13 cellular contexts compared by ENCODE assay signal in the genomic region with DNA sequence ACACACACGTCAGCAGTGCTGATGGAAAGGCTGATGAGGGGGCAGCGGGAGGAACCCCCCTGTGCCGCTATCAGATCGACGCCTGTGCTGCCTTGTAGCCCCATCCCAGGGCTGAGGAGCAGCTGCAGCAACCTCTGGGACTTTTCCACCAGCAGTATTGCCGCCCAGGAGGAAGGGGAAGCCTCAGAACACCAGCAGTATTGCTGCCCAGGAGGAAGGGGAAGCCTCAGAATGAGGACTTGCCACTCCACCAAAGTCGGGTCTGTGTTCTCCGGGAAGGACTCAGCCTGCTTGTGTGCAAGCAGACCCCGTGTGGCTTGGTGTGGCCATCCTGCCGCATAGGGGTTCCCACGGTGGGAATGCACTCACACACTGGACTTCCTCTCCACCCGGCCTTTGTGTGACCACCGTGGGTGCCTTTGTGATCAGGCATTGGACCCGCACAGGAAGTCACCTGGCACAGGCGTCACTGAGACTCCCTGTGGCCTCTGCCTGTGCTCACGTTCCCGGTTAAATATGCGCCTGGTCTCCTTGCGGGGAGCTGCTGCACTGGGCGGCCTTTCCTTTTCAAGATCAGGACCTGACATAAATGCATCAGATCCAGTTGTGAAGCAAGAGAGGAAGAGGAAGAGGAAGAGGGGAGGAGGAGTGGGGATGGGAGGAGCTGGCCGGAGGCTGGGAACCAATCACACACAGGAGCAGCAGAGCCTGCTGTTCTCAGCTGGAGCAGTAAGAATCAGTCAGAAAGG.
DNase-seq lines count a peak whose midpoint lies in the region; ATAC-seq, FAIRE-seq and TF ChIP-seq lines count a peak whose summit lies in the region.
"Had no signal": no experiment of that assay in that cellular context is flagged by ENCODE, and none has a peak within 500 bp of the region (broad histone marks: within the 10 kb centered on the region; RNA-seq: fewer than 3 reads in every experiment).

No MANE protein-coding gene starts in this region.

- H3K4me3 Mint-ChIP-seq in natural killer cell treated with Interleukin-12 subunit alpha and Interleukin-12 subunit beta and Interleukin-15 and Interleukin-18, amount 100 ng/mL, for 72 hours: no peak overlapping the region
- H3K4me3 Mint-ChIP-seq in natural killer cell: no peak overlapping the region

- TF ChIP-seq POLR2A in H1 (IDR thresholded peaks at IDR 0.05; ENCODE audit: control extremely low read depth in 1 of 2, low read depth in 2 of 2, low read length in 2 of 2): no peak

- peaks cover 40 to 51% of the 10 kb centered on the region in 2 donors for H3K27me3 Mint-ChIP-seq in natural killer cell treated with Interleukin-12 subunit alpha and Interleukin-12 subunit beta and Interleukin-15 and Interleukin-18, amount 100 ng/mL, for 72 hours
- H3K27me3 Mint-ChIP-seq in natural killer cell (ENCODE audit: low read depth in 2 of 2): peaks cover 50 to 53% of the 10 kb centered on the region in 2 donors

- no peaks in the 10 kb centered on the region for H3K9me3 ChIP-seq in H1 (ENCODE audit: insufficient read depth in 2 of 2, low read depth in 1 of 2, low read length in 1 of 2)
- no peaks in the 10 kb centered on the region for H3K9me3 ChIP-seq in ascending aorta
- H3K9me3 ChIP-seq: MG63 had no signal

- DNase-seq in natural killer cell treated with Interleukin-12 subunit alpha and Interleukin-12 subunit beta and Interleukin-15 and Interleukin-18, amount 100 ng/mL, for 72 hours (ENCODE audit: low spot score): peak; percentile 42
- no peak for DNase-seq in natural killer cell
- peak; percentile 16 for DNase-seq in SK-N-DZ (ENCODE audit: low spot score)
- no peak for DNase-seq in H1 (ENCODE audit: low read depth in 1 of 2, low spot score in 2 of 2)
- DNase-seq in ascending aorta (ENCODE audit: low spot score in 2 of 2): no peak
- DNase-seq in NCI-H510A (lab: John Stamatoyannopoulos, UW): no peak
- DNase-seq: activated gamma-delta T cell treated with Interleukin-2 at 50 U/mL for 16 hours; MG63; NCI-H226; stimulated activated CD4-positive, alpha-beta T cell treated with anti-CD3 and anti-CD28 coated beads, Interleukin-4, amount 100 ng/mL, for 24 hours had no signal

- no peaks in the 10 kb centered on the region for H3K23me2 ChIP-seq in H1 (ENCODE audit: low read depth, low read length)

- no peak overlapping the region for H3K14ac ChIP-seq in H1 (ENCODE audit: insufficient read length)

- no peak overlapping the region for H2BK20ac ChIP-seq in H1 (ENCODE audit: low read length)

- FAIRE-seq in H1 (lab: Jason Lieb, UNC): no peak
- FAIRE-seq: colon had no signal

- no peaks in the 10 kb centered on the region for H3K9me3 Mint-ChIP-seq in natural killer cell treated with Interleukin-12 subunit alpha and Interleukin-12 subunit beta and Interleukin-15 and Interleukin-18, amount 100 ng/mL, for 72 hours
- H3K9me3 Mint-ChIP-seq in natural killer cell: no peaks in the 10 kb centered on the region

- intact Hi-C loops in natural killer cell (cut with micrococcal nuclease): no loop called here
- intact Hi-C loops in ascending aorta (cut with DNase I): no loop called here

- H3K4ac ChIP-seq in H1 (replicated peaks; ENCODE audit: insufficient read length, low read depth, low read length): no peak overlapping the region

- no peaks in the 10 kb centered on the region for H3K79me2 ChIP-seq in H1 (ENCODE audit: control insufficient read depth in 1 of 2, insufficient read depth in 2 of 2, low read length in 2 of 2)

- 76% methylated on average over 21 of the region's 21 CpGs; no CpG with 5 or more reads in 1 of the 2 experiments for WGBS in H1 (ENCODE audit: extremely low coverage in 1 of 2, insufficient coverage in 1 of 2, insufficient read length in 1 of 2, insufficient replicate concordance in 2 of 2, low coverage in 1 of 2, low lambda C conversion rate in 2 of 2, missing lambda C conversion rate in 1 of 2), 2 experiments

- H4K5ac ChIP-seq in H1 (ENCODE audit: insufficient read length, low read depth, low read length): no peak overlapping the region

- CTCF ChIA-PET in H1 (lab: Charles Lee; ENCODE audit: partially characterized antibody): interaction anchor here (0.6 to 1.2 kb wide), 3 partner anchors 79 to 1335 kb away, joined by 3 read pairs; no protein-coding TSS in a partner anchor

- H2BK15ac ChIP-seq in H1 (ENCODE audit: low read length): no peak overlapping the region

- H3K56ac ChIP-seq in H1 (replicated peaks; ENCODE audit: insufficient read length, low read depth, low read length): no peak overlapping the region

- H3K27ac ChIP-seq in H1 (ENCODE audit: low read depth, low read length) (no peak overlapping the region), ascending aorta (no peak overlapping the region)

- TF ChIP-seq CTCF in natural killer cell (IDR thresholded peaks at IDR 0.05) (no peak), H1 (IDR thresholded peaks at IDR 0.05; ENCODE audit: control extremely low read depth in 1 of 3, insufficient read depth in 1 of 3, low read depth in 1 of 3, low read length in 3 of 3) (no peak), ascending aorta (IDR thresholded peaks at IDR 0.05) (no peak)

- H3K36me3 Mint-ChIP-seq in natural killer cell treated with Interleukin-12 subunit alpha and Interleukin-12 subunit beta and Interleukin-15 and Interleukin-18, amount 100 ng/mL, for 72 hours: no peaks in the 10 kb centered on the region
- H3K36me3 Mint-ChIP-seq in natural killer cell: no peaks in the 10 kb centered on the region

- no peaks in the 10 kb centered on the region for H4K20me1 ChIP-seq in H1 (replicated peaks in 1 of 2; ENCODE audit: control insufficient read depth in 1 of 2, insufficient read depth in 2 of 2, low read length in 2 of 2)

- no peak overlapping the region for H3K23ac ChIP-seq in H1 (ENCODE audit: insufficient read length)

- ATAC-seq in natural killer cell treated with Interleukin-12 subunit alpha and Interleukin-12 subunit beta and Interleukin-15 and Interleukin-18, amount 100 ng/mL, for 72 hours: no peak
- no peak for ATAC-seq in natural killer cell
- no peak for ATAC-seq in GM19328 (IDR thresholded peaks at IDR 0.05; ENCODE audit: unreplicated experiment)
- ATAC-seq in GM21360 (IDR thresholded peaks at IDR 0.05; ENCODE audit: unreplicated experiment): no peak

- H3K27ac Mint-ChIP-seq in natural killer cell treated with Interleukin-12 subunit alpha and Interleukin-12 subunit beta and Interleukin-15 and Interleukin-18, amount 100 ng/mL, for 72 hours: no peak overlapping the region
- no peak overlapping the region for H3K27ac Mint-ChIP-seq in natural killer cell

- no peak overlapping the region for H3K9ac ChIP-seq in H1 (replicated peaks in 1 of 4; ENCODE audit: extremely low read depth in 1 of 4, low read depth in 3 of 4, low read length in 3 of 4)

- no peak for TF ChIP-seq RAD21 in H1 (IDR thresholded peaks at IDR 0.05 in 1 of 2, conservative IDR thresholded peaks at IDR 0.05 in 1 of 2; ENCODE audit: low read depth in 2 of 2, low read length in 2 of 2)

- H3K36me3 ChIP-seq in H1 (ENCODE audit: control insufficient read depth in 2 of 4, insufficient read depth in 4 of 4, low read length in 3 of 4): no peaks in the 10 kb centered on the region
- no peaks in the 10 kb centered on the region for H3K36me3 ChIP-seq in ascending aorta
- H3K36me3 ChIP-seq: MG63 had no signal

- peak overlapping the region; percentile 22; the same call in 1 of the 2 replicates for H4K8ac ChIP-seq in H1 (ENCODE audit: extremely low read depth, insufficient read depth, low read length)

- H2BK5ac ChIP-seq in H1 (ENCODE audit: low read depth, low read length): no peak overlapping the region

- H3K79me1 ChIP-seq in H1 (ENCODE audit: low read depth, low read length): no peaks in the 10 kb centered on the region

- no peak overlapping the region for H2AK5ac ChIP-seq in H1 (ENCODE audit: low read depth, low read length)

- POLR2A ChIA-PET in H1 (lab: Charles Lee; ENCODE audit: partially characterized antibody): interaction anchor here (1.0 kb wide), 1 partner anchor 10 kb away, joined by 3 read pairs; no protein-coding TSS in a partner anchor

- H2BK120ac ChIP-seq in H1 (replicated peaks; ENCODE audit: low read depth, low read length): no peak overlapping the region

- no peak overlapping the region for H3K4me3 ChIP-seq in H1 (ENCODE audit: extremely low read depth in 1 of 4, insufficient read depth in 2 of 4, low read depth in 3 of 4, low read length in 4 of 4)
- no peak overlapping the region for H3K4me3 ChIP-seq in ascending aorta
- H3K4me3 ChIP-seq: MG63 had no signal

- no peak overlapping the region for H3K18ac ChIP-seq in H1 (ENCODE audit: extremely low read depth, low read length)

- no peak overlapping the region for H3K4me2 ChIP-seq in H1 (ENCODE audit: insufficient read depth in 1 of 2, low read depth in 2 of 2, low read length in 2 of 2)

- H3K27me3 ChIP-seq in H1 (replicated peaks in 1 of 4; ENCODE audit: control insufficient read depth in 3 of 4, extremely low read depth in 1 of 4, insufficient read depth in 3 of 4, low read length in 3 of 4): peaks cover 3 to 51% (median 39%) of the 10 kb centered on the region in 4 experiments
- no peaks in the 10 kb centered on the region for H3K27me3 ChIP-seq in ascending aorta
- H3K27me3 ChIP-seq: MG63 had no signal

- peak overlapping the region; percentile 19 for H4K91ac ChIP-seq in H1 (replicated peaks; ENCODE audit: insufficient read length, low read length)

- TF ChIP-seq EP300 in H1 (IDR thresholded peaks at IDR 0.05; ENCODE audit: borderline replicate concordance in 1 of 2, low read depth in 2 of 2, low read length in 2 of 2): no peak

- H2AFZ ChIP-seq in H1 (ENCODE audit: low read length): no peak overlapping the region

- no peaks in the 10 kb centered on the region for H3K4me1 Mint-ChIP-seq in natural killer cell treated with Interleukin-12 subunit alpha and Interleukin-12 subunit beta and Interleukin-15 and Interleukin-18, amount 100 ng/mL, for 72 hours (ENCODE audit: low read depth in 2 of 2)
- peaks cover 0 to 4% of the 10 kb centered on the region in 2 donors for H3K4me1 Mint-ChIP-seq in natural killer cell

- H3K4me1 ChIP-seq in H1 (replicated peaks in 1 of 4; ENCODE audit: control insufficient read depth in 3 of 4, insufficient read depth in 4 of 4, low read length in 3 of 4) (peaks cover 0 to 4% (median 2%) of the 10 kb centered on the region in 4 experiments; a peak in 1 of 7 replicates), ascending aorta (no peaks in the 10 kb centered on the region)

- H2BK12ac ChIP-seq in H1 (ENCODE audit: low read depth, low read length): no peak overlapping the region

TF ChIP-seq in H1, 55 proteins besides CTCF, POLR2A, EP300 and RAD21 (continues in another document):
- no peak for TF ChIP-seq POU5F1 (IDR thresholded peaks at IDR 0.05; ENCODE audit: low read depth, low read length)
- TF ChIP-seq, protein P1, sequence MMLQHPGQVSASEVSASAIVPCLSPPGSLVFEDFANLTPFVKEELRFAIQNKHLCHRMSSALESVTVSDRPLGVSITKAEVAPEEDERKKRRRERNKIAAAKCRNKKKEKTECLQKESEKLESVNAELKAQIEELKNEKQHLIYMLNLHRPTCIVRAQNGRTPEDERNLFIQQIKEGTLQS (IDR thresholded peaks at IDR 0.05; ENCODE audit: insufficient read depth, low read depth, low read length): no peak
- TF ChIP-seq JUN (IDR thresholded peaks at IDR 0.05; ENCODE audit: low read depth, low read length): no peak
- TF ChIP-seq RNF2 (IDR thresholded peaks at IDR 0.05; ENCODE audit: borderline replicate concordance, low read depth, low read length, missing control alignments, poor library complexity, severe bottlenecking): no peak
- TF ChIP-seq KDM5A (IDR thresholded peaks at IDR 0.05; ENCODE audit: low read length): no peak

Comparison
In these comparisons a context has a peak if more than half of its experiments do, and no peak if none do; other contexts are left out.
1. DNase-seq: peak in natural killer cell treated with Interleukin-12 subunit alpha and Interleukin-12 subunit beta and Interleukin-15 and Interleukin-18, amount 100 ng/mL, for 72 hours (single experiment) and SK-N-DZ (single experiment); none in natural killer cell (single experiment), H1 (0 of 2), ascending aorta (0 of 2) and NCI-H510A (single experiment).